ENCODE assay signal across 14 cellular contexts in the genomic region with DNA sequence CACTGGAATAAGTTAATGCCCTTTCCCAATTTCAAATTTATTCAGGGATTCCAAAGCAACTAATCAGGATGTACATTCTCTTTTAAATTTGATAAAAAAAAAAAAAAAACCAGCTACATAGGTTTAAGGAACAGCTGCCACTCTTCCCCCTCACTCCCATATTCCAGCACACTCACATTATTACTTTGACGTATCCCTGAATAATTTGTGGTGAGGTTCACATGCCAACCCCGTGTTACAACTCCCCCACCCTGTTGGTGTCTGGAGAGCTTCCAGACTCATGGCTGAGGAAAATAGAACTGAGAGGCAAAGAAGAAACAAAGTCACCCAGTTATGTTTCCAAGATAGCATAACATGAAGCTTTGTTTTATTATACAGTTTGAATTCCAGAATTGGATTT.
DNase-seq lines count a peak whose midpoint lies in the region; ATAC-seq and TF ChIP-seq lines count a peak whose summit lies in the region.
"Had no signal": no experiment of that assay in that cellular context is flagged by ENCODE, and none has a peak within 500 bp of the region (broad histone marks: within the 10 kb centered on the region; RNA-seq: fewer than 3 reads in every experiment).

No MANE protein-coding gene starts in this region.

- no peaks in the 10 kb centered on the region for H3K27me3 ChIP-seq in adipocyte (replicated peaks; ENCODE audit: control insufficient read depth, insufficient read depth, low read length)
- no peaks in the 10 kb centered on the region for H3K27me3 ChIP-seq in esophagus muscularis mucosa
- H3K27me3 ChIP-seq: heart left ventricle had no signal

- DNase-seq in H4 (ENCODE audit: low spot score) (peak; percentile 57), adipocyte (ENCODE audit: low read depth) (peak; percentile 66), fibroblast of the conjunctiva (ENCODE audit: low read depth) (peak; percentile 29), stromal cell of bone marrow (ENCODE audit: low read depth) (peak; percentile 68), esophagus muscularis mucosa (ENCODE audit: extremely low spot score) (no peak), CD1c-positive myeloid dendritic cell (ENCODE audit: extremely low spot score) (no peak)
- DNase-seq: CD8-positive, alpha-beta T cell; heart left ventricle; KG1; NCI-H2029; NCI-H774; stimulated activated CD4-positive, alpha-beta T cell treated with anti-CD3 and anti-CD28 coated beads, Interleukin-4, amount 100 ng/mL, for 1 hour had no signal

- H3K4me3 ChIP-seq in adipocyte (ENCODE audit: low read length) (no peak overlapping the region), esophagus muscularis mucosa (no peak overlapping the region)
- H3K4me3 ChIP-seq: heart left ventricle had no signal

- no peak overlapping the region for H3K9ac ChIP-seq in adipocyte (ENCODE audit: low read length)

- TF ChIP-seq CTCF in esophagus muscularis mucosa (IDR thresholded peaks at IDR 0.05), result no peak

- no peaks in the 10 kb centered on the region for H3K9me3 ChIP-seq in adipocyte (ENCODE audit: control insufficient read depth, low read length)
- no peaks in the 10 kb centered on the region for H3K9me3 ChIP-seq in esophagus muscularis mucosa
- H3K9me3 ChIP-seq: heart left ventricle had no signal

- TF ChIP-seq EP300 in esophagus muscularis mucosa (IDR thresholded peaks at IDR 0.05), result no peak

- intact Hi-C loops in esophagus muscularis mucosa (cut with DNase I), result no loop called here

- no peak for TF ChIP-seq POLR2A in esophagus muscularis mucosa (IDR thresholded peaks at IDR 0.05; ENCODE audit: low read depth)

- no peak overlapping the region for H3K27ac ChIP-seq in esophagus muscularis mucosa (replicated peaks in 1 of 4)
- H3K27ac ChIP-seq: heart left ventricle had no signal

- no peaks in the 10 kb centered on the region for H3K36me3 ChIP-seq in adipocyte (ENCODE audit: control insufficient read depth, insufficient read depth, low read length, severe bottlenecking)
- H3K36me3 ChIP-seq in esophagus muscularis mucosa, result no peaks in the 10 kb centered on the region
- H3K36me3 ChIP-seq: heart left ventricle had no signal

- H3K4me1 ChIP-seq in adipocyte (ENCODE audit: control insufficient read depth, insufficient read depth, low read length) (peaks cover 19% of the 10 kb centered on the region), esophagus muscularis mucosa (peaks cover 0 to 9% (median 3%) of the 10 kb centered on the region in 4 donors)

- no peak for ATAC-seq in GM18873 (IDR thresholded peaks at IDR 0.05; ENCODE audit: low FRiP score, unreplicated experiment)
- ATAC-seq: CD8-positive, alpha-beta T cell; heart left ventricle; stimulated activated effector memory CD8-positive, alpha-beta T cell treated with anti-CD3 and anti-CD28 coated beads, Interleukin-12 subunit alpha, Interleukin-12 subunit beta, amount 100 ng/mL, for 72 hours had no signal

- WGBS in esophagus muscularis mucosa, result 15% methylated on average over 2 of the region's 2 CpGs

Comparison
In these comparisons a context has a peak if more than half of its experiments do, and no peak if none do; other contexts are left out.
1. DNase-seq: peak in H4 (single experiment), adipocyte (single experiment), fibroblast of the conjunctiva (single experiment) and stromal cell of bone marrow (single experiment); none in esophagus muscularis mucosa (single experiment) and CD1c-positive myeloid dendritic cell (single experiment).